ENCODE assay signal across 26 cellular contexts in genomic region chr12:115035536-115036107, GRCh38.
DNase-seq lines count a peak whose midpoint lies in the region; ATAC-seq, FAIRE-seq and TF ChIP-seq lines count a peak whose summit lies in the region.
"Had no signal": no experiment of that assay in that cellular context is flagged by ENCODE, and none has a peak within 500 bp of the region (broad histone marks: within the 10 kb centered on the region; RNA-seq: fewer than 3 reads in every experiment).

No MANE protein-coding gene starts in this region.

- no peak overlapping the region for H4K8ac ChIP-seq in IMR-90 (ENCODE audit: low read depth in 2 of 2, low read length in 2 of 2)

- no peaks in the 10 kb centered on the region for H3K79me2 ChIP-seq in HepG2 (ENCODE audit: insufficient read depth, low read length)

- no peaks in the 10 kb centered on the region; the same call in 1 of the 2 replicates for H3K4me1 ChIP-seq in IMR-90 (ENCODE audit: control insufficient read depth, insufficient read depth, low read length)
- H3K4me1 ChIP-seq in gastroesophageal sphincter, result no peaks in the 10 kb centered on the region
- no peaks in the 10 kb centered on the region for H3K4me1 ChIP-seq in HepG2 (ENCODE audit: insufficient read depth, low read length)
- H3K4me1 ChIP-seq: ascending aorta, BE2C, colonic mucosa, prostate gland, transverse colon had no signal

- no peaks in the 10 kb centered on the region for H3K36me3 ChIP-seq in IMR-90 (ENCODE audit: control insufficient read depth, insufficient read depth, low read length)
- no peaks in the 10 kb centered on the region for H3K36me3 ChIP-seq in gastroesophageal sphincter
- H3K36me3 ChIP-seq in HepG2 (replicated peaks in 1 of 2; ENCODE audit: control insufficient read depth in 1 of 2, insufficient read depth in 2 of 2, low read length in 2 of 2), result no peaks in the 10 kb centered on the region
- H3K36me3 ChIP-seq: ascending aorta, BE2C, cardiac muscle cell, colonic mucosa, prostate gland, transverse colon had no signal

- H3K18ac ChIP-seq in IMR-90 (ENCODE audit: low read depth, low read length), result no peak overlapping the region

- H3K4me3 ChIP-seq in IMR-90 (ENCODE audit: insufficient read depth, low read depth, low read length), result no peak overlapping the region
- no peak overlapping the region for H3K4me3 ChIP-seq in gastroesophageal sphincter
- no peak overlapping the region for H3K4me3 ChIP-seq in HepG2 (replicated peaks in 1 of 3; ENCODE audit: insufficient read depth in 1 of 3, low read depth in 2 of 3, low read length in 3 of 3)
- H3K4me3 ChIP-seq: ascending aorta, cardiac muscle cell, colonic mucosa, prostate gland, transverse colon had no signal

- H3K27ac ChIP-seq in IMR-90 (ENCODE audit: insufficient read depth, low read length) (no peak overlapping the region), gastroesophageal sphincter (no peak overlapping the region), HepG2 (ENCODE audit: extremely low read length, insufficient read depth, low read length) (no peak overlapping the region)
- H3K27ac ChIP-seq: ascending aorta, cardiac muscle cell, colonic mucosa, prostate gland, transverse colon had no signal

- no peaks in the 10 kb centered on the region for H3K27me3 Mint-ChIP-seq in activated naive CD4-positive, alpha-beta T cell treated with anti-CD3 and anti-CD28 coated beads for 36 hours (ENCODE audit: low read depth)
- H3K27me3 Mint-ChIP-seq: effector memory CD8-positive, alpha-beta T cell had no signal

- no peak for TF ChIP-seq RAD21 in IMR-90 (IDR thresholded peaks at IDR 0.05; ENCODE audit: low read length)
- TF ChIP-seq RAD21 in HepG2 (CRISPR knock-in tag; IDR thresholded peaks at IDR 0.05), result no peak

- H3K9me3 ChIP-seq in IMR-90 (ENCODE audit: control insufficient read depth, insufficient read depth, low read length) (no peaks in the 10 kb centered on the region), gastroesophageal sphincter (peaks cover 0 to 9% (median 0%) of the 10 kb centered on the region in 3 donors), HepG2 (ENCODE audit: low read length) (no peaks in the 10 kb centered on the region)
- H3K9me3 ChIP-seq: ascending aorta, BE2C, colonic mucosa, prostate gland, transverse colon had no signal

- H3K4me2 ChIP-seq in IMR-90 (ENCODE audit: low read depth, low read length) (no peak overlapping the region), HepG2 (ENCODE audit: low read depth, low read length) (no peak overlapping the region)

- H3K27me3 ChIP-seq in IMR-90 (ENCODE audit: control insufficient read depth, insufficient read depth, low read length) (no peaks in the 10 kb centered on the region), gastroesophageal sphincter (peaks cover 4% of the 10 kb centered on the region), HepG2 (ENCODE audit: control insufficient read depth in 1 of 2, insufficient read depth in 2 of 2, low read length in 2 of 2) (no peaks in the 10 kb centered on the region)
- H3K27me3 ChIP-seq: ascending aorta, BE2C, cardiac muscle cell, colonic mucosa, transverse colon had no signal

- H4K20me1 ChIP-seq in IMR-90 (ENCODE audit: insufficient read depth, low read length) (no peaks in the 10 kb centered on the region), HepG2 (ENCODE audit: insufficient read depth, low read length) (no peaks in the 10 kb centered on the region)

- H2BK15ac ChIP-seq in IMR-90 (ENCODE audit: low read depth, low read length), result no peak overlapping the region

- DNase-seq in IMR-90 (no peak), HepG2 (ENCODE audit: low spot score) (no peak), pons (ENCODE audit: low spot score) (peak; percentile 5), GDM1 (lab: John Stamatoyannopoulos, UW) (no peak), SKM-1 treated with dmso at 0.1 percent for 144 hours (lab: John Stamatoyannopoulos, UW; ENCODE audit: unreplicated experiment) (no peak), NCI-H1105 (lab: John Stamatoyannopoulos, UW) (no peak)
- DNase-seq in activated naive CD4-positive, alpha-beta T cell treated with anti-CD3 and anti-CD28 coated beads for 36 hours, result no peak
- DNase-seq: ACHN; activated gamma-delta T cell treated with Interleukin-2 at 50 U/mL for 16 hours; activated T-cell treated with anti-CD3 and anti-CD28 coated beads, Interleukin-2, amount 50 U/mL, for 4 hours; BE2C; CD8-positive, alpha-beta T cell; colonic mucosa; effector memory CD8-positive, alpha-beta T cell; erythroblast; Kasumi-1; NCI-H146; NCI-H82; transverse colon had no signal

- H3K9me1 ChIP-seq in IMR-90 (ENCODE audit: insufficient read depth, low read length), result no peaks in the 10 kb centered on the region

- TF ChIP-seq EP300 in gastroesophageal sphincter (IDR thresholded peaks at IDR 0.05) (no peak), HepG2 (IDR thresholded peaks at IDR 0.05; ENCODE audit: low read depth in 2 of 2, low read length in 2 of 2) (no peak), HepG2 (CRISPR knock-in tag; IDR thresholded peaks at IDR 0.05; ENCODE audit: borderline replicate concordance) (no peak)

- no peak overlapping the region for H2BK20ac ChIP-seq in IMR-90 (ENCODE audit: low read depth, low read length)

- H3K4me1 Mint-ChIP-seq in activated naive CD4-positive, alpha-beta T cell treated with anti-CD3 and anti-CD28 coated beads for 36 hours (ENCODE audit: low read depth), result no peaks in the 10 kb centered on the region
- H3K4me1 Mint-ChIP-seq: memory B cell; stimulated activated effector memory CD8-positive, alpha-beta T cell treated with anti-CD3 and anti-CD28 coated beads, Interleukin-12 subunit alpha, Interleukin-12 subunit beta, amount 100 ng/mL, for 72 hours had no signal

- BruUV-seq in IMR-90 (replicated peaks; lab: Mats Ljungman, UMichigan) (no TSS peak), HepG2 (replicated peaks; lab: Mats Ljungman, UMichigan) (no TSS peak)

- no peak overlapping the region for H2BK120ac ChIP-seq in IMR-90 (ENCODE audit: low read depth, low read length)

- no peak overlapping the region for H3K23ac ChIP-seq in IMR-90 (ENCODE audit: low read depth, low read length)

- H3K4ac ChIP-seq in IMR-90 (ENCODE audit: low read depth, low read length), result no peak overlapping the region

- H4K91ac ChIP-seq in IMR-90 (ENCODE audit: insufficient read depth, low read depth, low read length), result no peak overlapping the region

- no peak for TF ChIP-seq POLR2A in IMR-90 (IDR thresholded peaks at IDR 0.05; ENCODE audit: low read depth, low read length)
- no peak for TF ChIP-seq POLR2A in gastroesophageal sphincter (IDR thresholded peaks at IDR 0.05)
- no peak for TF ChIP-seq POLR2A in HepG2 (IDR thresholded peaks at IDR 0.05; ENCODE audit: insufficient read depth in 1 of 2, low read depth in 2 of 2, low read length in 2 of 2)

- H3K56ac ChIP-seq in IMR-90 (ENCODE audit: extremely low read depth, insufficient read depth, low read length), result no peak overlapping the region

- CTCF ChIA-PET in IMR-90 (lab: Yijun Ruan, JAX) (no interaction called here), HepG2 (lab: Yijun Ruan, JAX; ENCODE audit: low intra/inter-chr PET ratio, low total read pairs) (no interaction called here)
- CTCF ChIA-PET in activated naive CD4-positive, alpha-beta T cell treated with anti-CD3 and anti-CD28 coated beads for 36 hours (lab: Charles Lee), result no interaction called here

- no peak for FAIRE-seq in HepG2 (lab: Jason Lieb, UNC)
- FAIRE-seq: GM12892 had no signal

- POLR2A ChIA-PET in IMR-90 (lab: Charles Lee; ENCODE audit: unreplicated experiment) (no interaction called here), HepG2 (lab: Yijun Ruan, JAX) (no interaction called here)

- peak overlapping the region; percentile 30; the same call in 1 of the 2 replicates for H2AK5ac ChIP-seq in IMR-90 (ENCODE audit: low read depth, low read length)

- H2AFZ ChIP-seq in IMR-90 (replicated peaks; ENCODE audit: low read length, poor library complexity) (peak overlapping the region; percentile 6), HepG2 (ENCODE audit: low read length) (no peak overlapping the region)

- in situ Hi-C loops in IMR-90 (cut with MboI; ENCODE audit: low sequenced_read_pairs), result no loop called here
- in situ Hi-C loops in HepG2 (cut with HindIII; ENCODE audit: extremely low pct_ligation_motif_present, low pct_unique_long_range_greater_than_20kb), result no loop called here

- H3K79me1 ChIP-seq in IMR-90 (ENCODE audit: low read depth in 1 of 2, low read length in 2 of 2), result no peaks in the 10 kb centered on the region

- H3K27ac Mint-ChIP-seq in activated naive CD4-positive, alpha-beta T cell treated with anti-CD3 and anti-CD28 coated beads for 36 hours, result no peak overlapping the region
- H3K27ac Mint-ChIP-seq: CD8-positive, alpha-beta T cell; effector memory CD8-positive, alpha-beta T cell; memory B cell; stimulated activated effector memory CD8-positive, alpha-beta T cell treated with anti-CD3 and anti-CD28 coated beads, Interleukin-12 subunit alpha, Interleukin-12 subunit beta, amount 100 ng/mL, for 72 hours had no signal

- H3K4me3 Mint-ChIP-seq in activated naive CD4-positive, alpha-beta T cell treated with anti-CD3 and anti-CD28 coated beads for 36 hours, result no peak overlapping the region
- H3K4me3 Mint-ChIP-seq: activated T-cell treated with anti-CD3 and anti-CD28 coated beads, Interleukin-2, amount 50 U/mL, for 4 hours; CD8-positive, alpha-beta T cell; effector memory CD8-positive, alpha-beta T cell; memory B cell; stimulated activated effector memory CD8-positive, alpha-beta T cell treated with anti-CD3 and anti-CD28 coated beads, Interleukin-12 subunit alpha, Interleukin-12 subunit beta, amount 100 ng/mL, for 72 hours had no signal

- WGBS in IMR-90 (ENCODE audit: extremely low coverage in 2 of 2, insufficient read length in 1 of 2), 2 experiments, result no CpG with 5 or more reads among the region's 2 CpGs
- 10 to 44% methylated on average over 2 of the region's 2 CpGs for WGBS in gastroesophageal sphincter (ENCODE audit: low coverage in 1 of 2), 2 donors
- 12% methylated on average over 2 of the region's 2 CpGs for whole genome bisulfite sequencing in HepG2 (ENCODE audit: low lambda C conversion rate)

- H2AK9ac ChIP-seq in IMR-90 (replicated peaks; ENCODE audit: low read depth, low read length, poor library complexity), result no peak overlapping the region

- no peak overlapping the region for H2BK5ac ChIP-seq in IMR-90 (ENCODE audit: low read depth, low read length, poor library complexity, severe bottlenecking)

- TF ChIP-seq CTCF in IMR-90 (conservative IDR thresholded peaks at IDR 0.05; ENCODE audit: low read depth, low read length) (no peak), gastroesophageal sphincter (IDR thresholded peaks at IDR 0.05) (no peak), HepG2 (CRISPR knock-in tag; IDR thresholded peaks at IDR 0.05) (0 out of 2 replicates have a peak, but pooled peaks have one; percentile 8)

- H3K9me3 Mint-ChIP-seq in activated naive CD4-positive, alpha-beta T cell treated with anti-CD3 and anti-CD28 coated beads for 36 hours, result no peaks in the 10 kb centered on the region
- H3K9me3 Mint-ChIP-seq: activated T-cell treated with anti-CD3 and anti-CD28 coated beads, Interleukin-2, amount 50 U/mL, for 4 hours; stimulated activated effector memory CD8-positive, alpha-beta T cell treated with anti-CD3 and anti-CD28 coated beads, Interleukin-12 subunit alpha, Interleukin-12 subunit beta, amount 100 ng/mL, for 72 hours had no signal

- no peak overlapping the region; the same call in 1 of the 2 replicates for H3K14ac ChIP-seq in IMR-90 (replicated peaks; ENCODE audit: low read depth, low read length)

- ATAC-seq in IMR-90 (ENCODE audit: low read depth) (no peak), gastroesophageal sphincter (peak; percentile 16), HepG2 (no peak)
- ATAC-seq: activated T-cell treated with anti-CD3 and anti-CD28 coated beads, Interleukin-2, amount 50 U/mL, for 4 hours; CD8-positive, alpha-beta T cell; effector memory CD8-positive, alpha-beta T cell; stimulated activated effector memory CD8-positive, alpha-beta T cell treated with anti-CD3 and anti-CD28 coated beads, Interleukin-12 subunit alpha, Interleukin-12 subunit beta, amount 100 ng/mL, for 72 hours had no signal

- no peak overlapping the region for H3K9ac ChIP-seq in IMR-90 (ENCODE audit: low read depth, low read length)
- H3K9ac ChIP-seq in HepG2 (ENCODE audit: insufficient read depth, low read depth, low read length), result no peak overlapping the region

- no peaks in the 10 kb centered on the region for H3K36me3 Mint-ChIP-seq in activated naive CD4-positive, alpha-beta T cell treated with anti-CD3 and anti-CD28 coated beads for 36 hours (ENCODE audit: low read depth)
- H3K36me3 Mint-ChIP-seq: CD8-positive, alpha-beta T cell; memory B cell; stimulated activated effector memory CD8-positive, alpha-beta T cell treated with anti-CD3 and anti-CD28 coated beads, Interleukin-12 subunit alpha, Interleukin-12 subunit beta, amount 100 ng/mL, for 72 hours had no signal

- H4K5ac ChIP-seq in IMR-90 (ENCODE audit: low read depth, low read length), result no peak overlapping the region

- dilution Hi-C loops in IMR-90 (cut with HindIII; ENCODE audit: low sequenced_read_pairs, unreplicated experiment), result no loop called here

- intact Hi-C loops in IMR-90 (cut with micrococcal nuclease) (no loop called here), HepG2 (cut with micrococcal nuclease; ENCODE audit: unreplicated experiment) (no loop called here)
- intact Hi-C loops in activated naive CD4-positive, alpha-beta T cell treated with anti-CD3 and anti-CD28 coated beads for 36 hours (cut with micrococcal nuclease), result no loop called here
